8 cellular contexts compared by ENCODE assay signal in the genomic region with DNA sequence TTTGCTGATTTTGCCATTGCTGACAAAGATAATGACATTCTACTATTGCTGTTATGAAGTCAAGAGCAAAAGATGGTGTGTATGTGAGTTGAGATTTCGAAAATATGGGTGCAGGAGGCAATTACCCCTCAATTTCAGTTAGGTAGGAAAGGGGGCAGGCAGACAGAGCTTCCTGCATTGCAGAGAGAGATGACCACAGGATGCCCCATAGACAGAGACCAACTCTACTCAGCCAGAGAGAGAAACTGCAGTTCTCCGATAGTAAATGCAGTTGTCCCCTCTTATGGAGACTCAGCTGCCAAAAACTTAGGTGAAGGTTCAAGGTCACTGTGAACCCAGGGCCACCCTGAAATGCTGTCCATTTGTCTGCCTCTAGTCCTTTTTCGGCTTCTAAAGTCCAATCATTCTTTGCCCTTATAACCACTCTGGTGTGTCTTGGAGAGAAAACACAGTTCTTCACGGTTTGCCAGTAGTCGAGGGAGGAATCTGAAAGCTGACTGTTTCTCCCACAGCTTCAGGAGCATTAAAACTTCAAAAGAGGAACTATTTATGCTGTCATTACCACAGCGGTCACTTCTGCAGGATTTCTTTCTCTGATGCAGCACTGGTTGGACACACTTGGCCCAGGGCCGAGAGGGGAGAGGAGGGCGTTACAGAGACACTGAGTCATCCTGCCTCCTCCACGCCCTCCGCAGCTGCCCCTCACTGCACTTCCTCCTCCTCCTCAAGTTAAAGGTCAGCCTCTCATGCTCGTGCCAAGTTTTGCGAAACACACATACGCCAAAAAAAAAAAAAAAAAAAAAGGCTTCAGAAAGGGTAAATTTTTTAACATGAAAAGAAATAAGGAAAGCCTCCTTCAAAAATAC.
A peak's percentile ranks its signal among the peaks of the same experiment; 100 is the strongest.
DNase-seq lines count a peak whose midpoint lies in the region; ATAC-seq, FAIRE-seq and TF ChIP-seq lines count a peak whose summit lies in the region.

No MANE protein-coding gene starts in this region.

- peak overlapping the region; percentile 44; the same call in 1 of the 2 replicates for H3K9ac ChIP-seq in OCI-LY1 (ENCODE audit: low read length)

- H3K4me3 ChIP-seq in A549 (0 out of 3 replicates have a peak overlapping the region, but pooled peaks have one; percentile 21), OCI-LY1 (ENCODE audit: low read depth, low read length, poor library complexity, severe bottlenecking) (peak overlapping the region; percentile 2), astrocyte of the cerebellum (ENCODE audit: low read depth, low read length) (no peak overlapping the region), skin epidermis (no peak overlapping the region)

- ATAC-seq in A549 (peak; percentile 78 to 88), GM18517 (IDR thresholded peaks at IDR 0.05; ENCODE audit: unreplicated experiment) (peak; percentile 87), HG02973 (IDR thresholded peaks at IDR 0.05; ENCODE audit: unreplicated experiment) (peak; percentile 91)

- H3K36me3 ChIP-seq in OCI-LY1 (ENCODE audit: insufficient read depth, low read length): no peaks in the 10 kb centered on the region

- TF ChIP-seq POLR2A in A549 (IDR thresholded peaks at IDR 0.05; ENCODE audit: low read length): no peak

- WGBS in A549 (ENCODE audit: missing lambda C conversion rate): 16% methylated on average over 13 of the region's 13 CpGs

- POLR2A ChIA-PET in A549 (lab: Yijun Ruan, JAX): interaction anchor here (0.7 kb wide), 1 partner anchor 446 kb away, joined by 3 read pairs; no protein-coding TSS in a partner anchor

- peak overlapping the region; percentile 78 to 84 for H3K27ac ChIP-seq in A549
- peak overlapping the region; percentile 80 for H3K27ac ChIP-seq in OCI-LY1 (ENCODE audit: low read depth, low read length, poor library complexity, severe bottlenecking)
- peak overlapping the region in 16 of 21 experiments; percentile 2 to 81 (median 54) for H3K27ac ChIP-seq in skin epidermis

- no peaks in the 10 kb centered on the region for H3K79me2 ChIP-seq in OCI-LY1 (ENCODE audit: insufficient read depth, low read length)

- TF ChIP-seq RAD21 in A549 (conservative IDR thresholded peaks at IDR 0.05 in 1 of 2, IDR thresholded peaks at IDR 0.05 in 1 of 2): no peak

- H3K4me3 Mint-ChIP-seq in immature natural killer cell: peak overlapping the region; percentile 51 to 65 (median 60)

- DNase-seq in A549 (ENCODE audit: low read depth in 1 of 2, low spot score in 1 of 2): peak; percentile 62 to 89
- DNase-seq in astrocyte of the cerebellum (ENCODE audit: low read depth): peak; percentile 91
- DNase-seq in immature natural killer cell: peak; percentile 20 to 35 (median 21)
- DNase-seq in NCI-H1417 (lab: John Stamatoyannopoulos, UW): no peak

- peak overlapping the region; percentile 80 for H3K4me2 ChIP-seq in A549
- H3K4me2 ChIP-seq in OCI-LY1 (ENCODE audit: low read length): peak overlapping the region; percentile 49

- TF ChIP-seq CTCF in A549 (IDR thresholded peaks at IDR 0.05) (no peak), OCI-LY1 (IDR thresholded peaks at IDR 0.05; ENCODE audit: low read length) (no peak), astrocyte of the cerebellum (IDR thresholded peaks at IDR 0.05; ENCODE audit: low read depth, low read length, missing control alignments) (no peak)

- H3K27me3 Mint-ChIP-seq in immature natural killer cell (ENCODE audit: low read depth in 3 of 3): no peaks in the 10 kb centered on the region

- in situ Hi-C loops in astrocyte of the cerebellum (cut with HindIII; ENCODE audit: low sequenced_read_pairs): no loop called here

- peaks cover 24 to 28% of the 10 kb centered on the region in 2 donors for H3K4me1 Mint-ChIP-seq in immature natural killer cell

- H3K36me3 Mint-ChIP-seq in immature natural killer cell: peaks cover 0 to 5% (median 0%) of the 10 kb centered on the region in 3 donors

- H3K9me3 ChIP-seq in A549 (no peaks in the 10 kb centered on the region), OCI-LY1 (ENCODE audit: low read length) (0 out of 2 replicates have a peak, but pooled peaks cover 3% of the 10 kb centered on the region)

- no peaks in the 10 kb centered on the region for H3K9me3 Mint-ChIP-seq in immature natural killer cell

- no peaks in the 10 kb centered on the region for H4K20me1 ChIP-seq in OCI-LY1 (ENCODE audit: insufficient read depth, low read length)

- no peak for FAIRE-seq in A549 (lab: Jason Lieb, UNC)

- H3K4me1 ChIP-seq in A549: peaks cover 44% of the 10 kb centered on the region
- H3K4me1 ChIP-seq in OCI-LY1 (ENCODE audit: insufficient read depth, low read length, severe bottlenecking): peaks cover 22% of the 10 kb centered on the region

- no peaks in the 10 kb centered on the region for H3K27me3 ChIP-seq in OCI-LY1 (ENCODE audit: insufficient read depth, low read length)

- no peak overlapping the region for H2AFZ ChIP-seq in OCI-LY1 (ENCODE audit: low read length)

- H3K27ac Mint-ChIP-seq in immature natural killer cell: peak overlapping the region; percentile 6 to 73 (median 42)

- H3K9me2 ChIP-seq in OCI-LY1 (ENCODE audit: low read depth, low read length): no peaks in the 10 kb centered on the region

- CTCF ChIA-PET in A549 (lab: Yijun Ruan, JAX): no interaction called here

- peaks cover 13% of the 10 kb centered on the region for H3F3A ChIP-seq in OCI-LY1 (ENCODE audit: insufficient read depth, low read length)

- peak in 1 of 2 experiments; percentile 30; a peak in 1 of 5 replicates for TF ChIP-seq EP300 in A549 (IDR thresholded peaks at IDR 0.05)

TF ChIP-seq in A549, 52 proteins besides CTCF, POLR2A, EP300 and RAD21:
- TF ChIP-seq KDM5A (IDR thresholded peaks at IDR 0.05) (no peak), PHF8 (IDR thresholded peaks at IDR 0.05; ENCODE audit: borderline replicate concordance, low read depth) (no peak), MAX (IDR thresholded peaks at IDR 0.05) (peak; percentile 30; the same call in 1 of the 2 replicates), CEBPB (IDR thresholded peaks at IDR 0.05) (peak; percentile 44 to 60; a peak in 3 of 4 replicates), ZFP36 (IDR thresholded peaks at IDR 0.05; ENCODE audit: borderline replicate concordance, partially characterized antibody) (no peak), NR3C1 (IDR thresholded peaks at IDR 0.05) (no peak), RCOR1 (IDR thresholded peaks at IDR 0.05; ENCODE audit: low read depth, low read length) (no peak), SMC3 (IDR thresholded peaks at IDR 0.05) (0 out of 3 replicates have a peak, but pooled peaks have one; percentile 8), SREBF2 (IDR thresholded peaks at IDR 0.05) (no peak), GATA3 (IDR thresholded peaks at IDR 0.05; ENCODE audit: borderline replicate concordance) (peak; percentile 46; the same call in 1 of the 2 replicates), CBX8 (IDR thresholded peaks at IDR 0.05) (no peak), BHLHE40 (IDR thresholded peaks at IDR 0.05; ENCODE audit: low read depth, low read length) (no peak), JUNB (IDR thresholded peaks at IDR 0.05) (peak; percentile 42; the same call in 1 of the 2 replicates), CHD4 (IDR thresholded peaks at IDR 0.05; ENCODE audit: borderline replicate concordance) (no peak), FOSL2 (IDR thresholded peaks at IDR 0.05) (peak; percentile 56; the same call in 1 of the 2 replicates), FOSL2 (CRISPR knock-in tag; IDR thresholded peaks at IDR 0.05) (peak; percentile 71), JUN (IDR thresholded peaks at IDR 0.05) (peak in 1 of 2 experiments; percentile 30; a peak in 1 of 5 replicates), HOXB5 (CRISPR knock-in tag; IDR thresholded peaks at IDR 0.05) (no peak), HEYL (CRISPR knock-in tag; IDR thresholded peaks at IDR 0.05) (no peak), USF2 (IDR thresholded peaks at IDR 0.05) (no peak)
TF ChIP-seq in A549: peak in this region for 7.

Comparison
In these comparisons a context has a peak if more than half of its experiments do, and no peak if none do; other contexts are left out.
1. DNase-seq: peak in A549 (2 of 2), astrocyte of the cerebellum (single experiment) and immature natural killer cell (3 of 3); none in NCI-H1417 (0 of 3).
2. H3K4me3 ChIP-seq: peak in A549 (single experiment) and OCI-LY1 (single experiment); none in astrocyte of the cerebellum (single experiment) and skin epidermis (0 of 7).
3. Peak in every context shown above with its lines, with median percentiles within 50 percentile points of each other: ATAC-seq and H3K27ac ChIP-seq.